11 cellular contexts compared by ENCODE assay signal in the genomic region with DNA sequence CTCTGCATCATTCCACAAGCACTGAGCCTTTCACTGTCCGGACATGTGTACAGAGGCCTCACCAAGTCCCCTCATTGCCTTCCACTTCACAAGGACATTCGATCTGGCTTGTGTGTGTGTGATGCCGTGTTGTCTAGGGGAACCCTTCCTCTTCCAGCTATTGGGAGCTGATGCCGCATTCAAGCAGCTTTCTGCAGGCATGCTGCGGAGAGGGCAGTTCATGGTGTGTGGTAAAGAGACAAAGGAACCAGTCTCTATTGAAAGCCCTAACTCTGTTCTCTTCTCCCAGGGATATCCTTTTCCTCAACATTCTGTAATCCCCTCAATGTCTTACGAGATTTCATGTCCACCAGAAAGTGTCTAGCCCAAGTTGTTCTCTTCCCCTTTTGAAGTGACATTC.
"Had no signal": no experiment of that assay in that cellular context is flagged by ENCODE, and none has a peak within 500 bp of the region (broad histone marks: within the 10 kb centered on the region; RNA-seq: fewer than 3 reads in every experiment).

No MANE protein-coding gene starts in this region.

- H3K27me3 Mint-ChIP-seq: activated naive CD4-positive, alpha-beta T cell treated with anti-CD3 and anti-CD28 coated beads, Interleukin-2, amount 10 ng/mL, durations not matched to agents 7 days and 5 days; naive thymus-derived CD4-positive, alpha-beta T cell; stimulated activated naive B cell treated with anti-CD40 and anti-IgM and Interleukin-4, amounts not matched to agents 10 μg/mL and 1 μg/mL and 100 μg/mL, for 72 hours had no signal

- H3K4me3 Mint-ChIP-seq: activated naive CD4-positive, alpha-beta T cell treated with anti-CD3 and anti-CD28 coated beads, Interleukin-2, amount 10 ng/mL, durations not matched to agents 7 days and 5 days; naive thymus-derived CD4-positive, alpha-beta T cell; stimulated activated naive B cell treated with anti-CD40 and anti-IgM and Interleukin-4, amounts not matched to agents 10 μg/mL and 1 μg/mL and 100 μg/mL, for 72 hours had no signal

- DNase-seq: activated CD4-positive, alpha-beta T cell treated with anti-CD3 and anti-CD28 coated beads, Interleukin-2, amount 50 U/mL, for 1 hour; activated naive CD4-positive, alpha-beta T cell treated with anti-CD3 and anti-CD28 coated beads, Interleukin-2, amount 10 ng/mL, durations not matched to agents 7 days and 5 days; erythroblast; mammary epithelial cell; naive thymus-derived CD4-positive, alpha-beta T cell; posterior cingulate gyrus; stimulated activated CD4-positive, alpha-beta T cell treated with anti-CD3 and anti-CD28 coated beads, Interleukin-15, amount 100 ng/mL, for 24 hours; stimulated activated CD4-positive, alpha-beta T cell treated with anti-CD3 and anti-CD28 coated beads, Interleukin-4, amount 100 ng/mL, for 1 hour; stimulated activated naive B cell treated with anti-CD40 and anti-IgM and Interleukin-4, amounts not matched to agents 10 μg/mL and 1 μg/mL and 100 μg/mL, for 72 hours; transverse colon had no signal

- H3K27ac Mint-ChIP-seq: activated naive CD4-positive, alpha-beta T cell treated with anti-CD3 and anti-CD28 coated beads, Interleukin-2, amount 10 ng/mL, durations not matched to agents 7 days and 5 days; activated T-helper 2 cell treated with anti-CD3 and anti-CD28 coated beads, Interferon-gamma antibody, Interleukin-2, Interleukin-4, amounts not matched to agents 10 μg/mL and 5 μg/mL and 100 μg/mL, durations not matched to agents 14 hours and 24 hours and 36 hours; stimulated activated naive B cell treated with anti-CD40 and anti-IgM and Interleukin-4, amounts not matched to agents 10 μg/mL and 1 μg/mL and 100 μg/mL, for 72 hours had no signal

- H3K9me3 Mint-ChIP-seq: activated naive CD4-positive, alpha-beta T cell treated with anti-CD3 and anti-CD28 coated beads, Interleukin-2, amount 10 ng/mL, durations not matched to agents 7 days and 5 days; activated T-helper 2 cell treated with anti-CD3 and anti-CD28 coated beads, Interferon-gamma antibody, Interleukin-2, Interleukin-4, amounts not matched to agents 10 μg/mL and 5 μg/mL and 100 μg/mL, durations not matched to agents 14 hours and 24 hours and 36 hours; naive thymus-derived CD4-positive, alpha-beta T cell; stimulated activated naive B cell treated with anti-CD40 and anti-IgM and Interleukin-4, amounts not matched to agents 10 μg/mL and 1 μg/mL and 100 μg/mL, for 72 hours had no signal
